Comparison of ENCODE assay signal across 20 cellular contexts in genomic region chr11:72570893-72571741, GRCh38.
DNase-seq lines count a peak whose midpoint lies in the region; ATAC-seq and TF ChIP-seq lines count a peak whose summit lies in the region.
"Had no signal": no experiment of that assay in that cellular context is flagged by ENCODE, and none has a peak within 500 bp of the region (broad histone marks: within the 10 kb centered on the region; RNA-seq: fewer than 3 reads in every experiment).

No MANE protein-coding gene starts in this region.

- H3K9me3 Mint-ChIP-seq in Caco-2 (ENCODE audit: unreplicated experiment) (peaks cover 20% of the 10 kb centered on the region), endodermal cell (peaks cover 4% of the 10 kb centered on the region)
- H3K9me3 Mint-ChIP-seq in natural killer cell treated with Interleukin-12 subunit alpha and Interleukin-12 subunit beta and Interleukin-15 and Interleukin-18, amount 100 ng/mL, for 72 hours = no peaks in the 10 kb centered on the region
- no peaks in the 10 kb centered on the region for H3K9me3 Mint-ChIP-seq in stimulated activated naive B cell treated with anti-CD40 and anti-IgM and Interleukin-4, amounts not matched to agents 10 μg/mL and 1 μg/mL and 100 μg/mL, for 72 hours
- H3K9me3 Mint-ChIP-seq: activated T-helper 2 cell treated with anti-CD3 and anti-CD28 coated beads, Interferon-gamma antibody, Interleukin-2, Interleukin-4, amounts not matched to agents 10 μg/mL and 5 μg/mL and 100 μg/mL, durations not matched to agents 14 hours and 24 hours and 36 hours; CD4-positive, alpha-beta T cell; T-helper 2 cell treated with Interferon-gamma antibody and Interleukin-4, amounts not matched to agents 5 μg/mL and 100 μg/mL, for 36 hours had no signal

- CTCF ChIA-PET in Caco-2 (lab: Charles Lee) = interaction anchor here (4.8 kb wide), 1 partner anchor 100 kb away, joined by 77 read pairs; no protein-coding TSS in a partner anchor

- no peak overlapping the region for H3K27ac ChIP-seq in endodermal cell (ENCODE audit: low read depth, low read length)
- H3K27ac ChIP-seq: esophagus muscularis mucosa, thyroid gland had no signal

- no peaks in the 10 kb centered on the region for H3K36me3 Mint-ChIP-seq in Caco-2 (ENCODE audit: insufficient read depth, unreplicated experiment)
- H3K36me3 Mint-ChIP-seq in endodermal cell (ENCODE audit: low read depth) = no peaks in the 10 kb centered on the region
- H3K36me3 Mint-ChIP-seq in natural killer cell treated with Interleukin-12 subunit alpha and Interleukin-12 subunit beta and Interleukin-15 and Interleukin-18, amount 100 ng/mL, for 72 hours = no peaks in the 10 kb centered on the region
- no peaks in the 10 kb centered on the region for H3K36me3 Mint-ChIP-seq in stimulated activated naive B cell treated with anti-CD40 and anti-IgM and Interleukin-4, amounts not matched to agents 10 μg/mL and 1 μg/mL and 100 μg/mL, for 72 hours
- H3K36me3 Mint-ChIP-seq: WTC11 had no signal

- no peaks in the 10 kb centered on the region for H3K27me3 Mint-ChIP-seq in Caco-2 (ENCODE audit: insufficient read depth, unreplicated experiment)
- H3K27me3 Mint-ChIP-seq in endodermal cell (ENCODE audit: insufficient read depth) = peaks cover 14% of the 10 kb centered on the region
- no peaks in the 10 kb centered on the region for H3K27me3 Mint-ChIP-seq in natural killer cell treated with Interleukin-12 subunit alpha and Interleukin-12 subunit beta and Interleukin-15 and Interleukin-18, amount 100 ng/mL, for 72 hours
- peaks cover 48 to 62% of the 10 kb centered on the region in 2 donors for H3K27me3 Mint-ChIP-seq in stimulated activated naive B cell treated with anti-CD40 and anti-IgM and Interleukin-4, amounts not matched to agents 10 μg/mL and 1 μg/mL and 100 μg/mL, for 72 hours

- H3K4me1 ChIP-seq in Caco-2 (peaks cover 63% of the 10 kb centered on the region), endodermal cell (ENCODE audit: control insufficient read depth, insufficient read depth, low read length) (peaks cover 3% of the 10 kb centered on the region)
- H3K4me1 ChIP-seq: esophagus muscularis mucosa, thyroid gland had no signal

- POLR2A ChIA-PET in Caco-2 (lab: Charles Lee) = no interaction called here

- H3K9me3 ChIP-seq in Caco-2 (no peaks in the 10 kb centered on the region), endodermal cell (ENCODE audit: control insufficient read depth, low read length) (no peaks in the 10 kb centered on the region)
- H3K9me3 ChIP-seq: esophagus muscularis mucosa, SJSA1, thyroid gland had no signal

- DNase-seq in Caco-2 (no peak), RKO (ENCODE audit: low spot score) (peak; percentile 66), endodermal cell (peak; percentile 26), HT-29 (ENCODE audit: low spot score) (no peak), SKM-1 treated with dmso at 0.1 percent for 144 hours (lab: John Stamatoyannopoulos, UW; ENCODE audit: unreplicated experiment) (no peak)
- DNase-seq in natural killer cell treated with Interleukin-12 subunit alpha and Interleukin-12 subunit beta and Interleukin-15 and Interleukin-18, amount 100 ng/mL, for 72 hours (ENCODE audit: low spot score) = peak; percentile 56
- DNase-seq in stimulated activated naive B cell treated with anti-CD40 and anti-IgM and Interleukin-4, amounts not matched to agents 10 μg/mL and 1 μg/mL and 100 μg/mL, for 72 hours = no peak
- DNase-seq: left cardiac atrium; NCI-H146; NCI-H526 treated with DMSO at 0.1 percent for 48 hours; stimulated activated CD4-positive, alpha-beta T cell treated with anti-CD3 and anti-CD28 coated beads, Interleukin-1b, Interleukin-23, amount 100 ng/mL, for 48 hours; stimulated activated naive CD4-positive, alpha-beta T cell treated with Interleukin-2 at 50 U/mL for 16 hours; thyroid gland had no signal

- H3K4me1 Mint-ChIP-seq in Caco-2 (ENCODE audit: low read depth, unreplicated experiment) (peaks cover 57% of the 10 kb centered on the region), endodermal cell (peaks cover 43% of the 10 kb centered on the region)
- peaks cover 35 to 37% of the 10 kb centered on the region in 2 donors for H3K4me1 Mint-ChIP-seq in natural killer cell treated with Interleukin-12 subunit alpha and Interleukin-12 subunit beta and Interleukin-15 and Interleukin-18, amount 100 ng/mL, for 72 hours (ENCODE audit: low read depth in 2 of 2)
- H3K4me1 Mint-ChIP-seq in stimulated activated naive B cell treated with anti-CD40 and anti-IgM and Interleukin-4, amounts not matched to agents 10 μg/mL and 1 μg/mL and 100 μg/mL, for 72 hours = peaks cover 0 to 4% of the 10 kb centered on the region in 2 donors

- H3K4me3 Mint-ChIP-seq in Caco-2 (ENCODE audit: unreplicated experiment) (peak overlapping the region; percentile 27), endodermal cell (no peak overlapping the region)
- H3K4me3 Mint-ChIP-seq in natural killer cell treated with Interleukin-12 subunit alpha and Interleukin-12 subunit beta and Interleukin-15 and Interleukin-18, amount 100 ng/mL, for 72 hours = peak overlapping the region; percentile 83
- H3K4me3 Mint-ChIP-seq in stimulated activated naive B cell treated with anti-CD40 and anti-IgM and Interleukin-4, amounts not matched to agents 10 μg/mL and 1 μg/mL and 100 μg/mL, for 72 hours = no peak overlapping the region
- H3K4me3 Mint-ChIP-seq: CD4-positive, alpha-beta T cell; T-helper 2 cell treated with Interferon-gamma antibody and Interleukin-4, amounts not matched to agents 5 μg/mL and 100 μg/mL, for 36 hours; WTC11 had no signal

- H3K27ac Mint-ChIP-seq in Caco-2 (ENCODE audit: unreplicated experiment) = peak overlapping the region; percentile 88
- no peak overlapping the region for H3K27ac Mint-ChIP-seq in endodermal cell
- peak overlapping the region; percentile 66 to 87 for H3K27ac Mint-ChIP-seq in natural killer cell treated with Interleukin-12 subunit alpha and Interleukin-12 subunit beta and Interleukin-15 and Interleukin-18, amount 100 ng/mL, for 72 hours
- H3K27ac Mint-ChIP-seq in stimulated activated naive B cell treated with anti-CD40 and anti-IgM and Interleukin-4, amounts not matched to agents 10 μg/mL and 1 μg/mL and 100 μg/mL, for 72 hours = no peak overlapping the region
- H3K27ac Mint-ChIP-seq: activated T-helper 2 cell treated with anti-CD3 and anti-CD28 coated beads, Interferon-gamma antibody, Interleukin-2, Interleukin-4, amounts not matched to agents 10 μg/mL and 5 μg/mL and 100 μg/mL, durations not matched to agents 14 hours and 24 hours and 36 hours; CD4-positive, alpha-beta T cell; T-helper 2 cell treated with Interferon-gamma antibody and Interleukin-4, amounts not matched to agents 5 μg/mL and 100 μg/mL, for 36 hours; WTC11 had no signal

- no peak for TF ChIP-seq CTCF in Caco-2 (IDR thresholded peaks at IDR 0.05; ENCODE audit: insufficient read depth in 1 of 2, low read depth in 1 of 2, low read length in 1 of 2, severe bottlenecking in 1 of 2, unreplicated experiment in 1 of 2)
- TF ChIP-seq CTCF in endodermal cell (conservative IDR thresholded peaks at IDR 0.05) = no peak

- no peak for ATAC-seq in natural killer cell treated with Interleukin-12 subunit alpha and Interleukin-12 subunit beta and Interleukin-15 and Interleukin-18, amount 100 ng/mL, for 72 hours
- ATAC-seq in stimulated activated naive B cell treated with anti-CD40 and anti-IgM and Interleukin-4, amounts not matched to agents 10 μg/mL and 1 μg/mL and 100 μg/mL, for 72 hours (replicated peaks) = no peak
- no peak for ATAC-seq in HG03457 (IDR thresholded peaks at IDR 0.05; ENCODE audit: unreplicated experiment)
- ATAC-seq: left cardiac atrium, WTC11 had no signal

- intact Hi-C loops in Caco-2 (cut with micrococcal nuclease; ENCODE audit: unreplicated experiment) = no loop called here

- H3K27me3 ChIP-seq in Caco-2 (replicated peaks; ENCODE audit: control insufficient read depth, insufficient read depth, low read length) (no peaks in the 10 kb centered on the region), endodermal cell (ENCODE audit: control insufficient read depth, insufficient read depth, low read length, poor library complexity, severe bottlenecking) (no peaks in the 10 kb centered on the region)
- H3K27me3 ChIP-seq: SJSA1, thyroid gland had no signal

- H3K9ac ChIP-seq in endodermal cell (ENCODE audit: extremely low read depth, low read length, poor library complexity, severe bottlenecking) = no peak overlapping the region

- no TSS peak for BruUV-seq in Caco-2 (replicated peaks; lab: Mats Ljungman, UMichigan)

- WGBS in endodermal cell (ENCODE audit: insufficient coverage in 1 of 2, insufficient read length in 1 of 2), 2 experiments = 89 to 92% methylated on average over 8 to 10 of the region's 10 CpGs

- H3K36me3 ChIP-seq in Caco-2 (ENCODE audit: control insufficient read depth, insufficient read depth, low read length) (no peaks in the 10 kb centered on the region), endodermal cell (ENCODE audit: control insufficient read depth, insufficient read depth, low read length) (no peaks in the 10 kb centered on the region)
- H3K36me3 ChIP-seq: SJSA1, thyroid gland had no signal

- H3K4me3 ChIP-seq in Caco-2 (ENCODE audit: low read depth, low read length) (no peak overlapping the region), endodermal cell (ENCODE audit: low read length) (no peak overlapping the region)
- H3K4me3 ChIP-seq: esophagus muscularis mucosa, SJSA1, thyroid gland had no signal

Comparison
In these comparisons a context has a peak if more than half of its experiments do, and no peak if none do; other contexts are left out.
1. DNase-seq: peak in RKO (single experiment), endodermal cell (single experiment) and natural killer cell treated with Interleukin-12 subunit alpha and Interleukin-12 subunit beta and Interleukin-15 and Interleukin-18, amount 100 ng/mL, for 72 hours (single experiment); none in Caco-2 (0 of 2), stimulated activated naive B cell treated with anti-CD40 and anti-IgM and Interleukin-4, amounts not matched to agents 10 μg/mL and 1 μg/mL and 100 μg/mL, for 72 hours (single experiment), HT-29 (single experiment) and SKM-1 treated with dmso at 0.1 percent for 144 hours (single experiment).
2. H3K27ac Mint-ChIP-seq: peak in Caco-2 (single experiment) and natural killer cell treated with Interleukin-12 subunit alpha and Interleukin-12 subunit beta and Interleukin-15 and Interleukin-18, amount 100 ng/mL, for 72 hours (2 of 2); none in endodermal cell (single experiment) and stimulated activated naive B cell treated with anti-CD40 and anti-IgM and Interleukin-4, amounts not matched to agents 10 μg/mL and 1 μg/mL and 100 μg/mL, for 72 hours (single experiment).
3. H3K4me3 Mint-ChIP-seq: peak in Caco-2 (single experiment) and natural killer cell treated with Interleukin-12 subunit alpha and Interleukin-12 subunit beta and Interleukin-15 and Interleukin-18, amount 100 ng/mL, for 72 hours (single experiment); none in endodermal cell (single experiment) and stimulated activated naive B cell treated with anti-CD40 and anti-IgM and Interleukin-4, amounts not matched to agents 10 μg/mL and 1 μg/mL and 100 μg/mL, for 72 hours (0 of 2).